ENCODE assay signal across 16 cellular contexts in genomic region chr7:144198934-144199333, GRCh38. TPM values are rescaled to one million over a fixed set of nuclear protein-coding genes. Genes with fewer than 3 reads are reported as not detected.
"Had no signal": no experiment of that assay in that cellular context is flagged by ENCODE, and none has a peak within 500 bp of the region (broad histone marks: within the 10 kb centered on the region; RNA-seq: fewer than 3 reads in every experiment).

No MANE protein-coding gene starts in this region.

RNA-seq across cellular contexts. Expression of gene CTAGE4, which starts 15.7 kb away (rescaled TPM):
- total RNA-seq: activated B cell treated with CpG ODN at 0.5 μM for 24 hours, cardiac muscle cell had no signal
- polyA plus RNA-seq: cardiac muscle cell had no signal

RNA-seq across cellular contexts. Expression of gene OR2A42, which starts 40.5 kb away (rescaled TPM):
- total RNA-seq: activated B cell treated with CpG ODN at 0.5 μM for 24 hours; activated CD4-positive, alpha-beta memory T cell treated with anti-CD3 and anti-CD28 coated beads for 36 hours; activated CD4-positive, alpha-beta T cell treated with anti-CD3 and anti-CD28 coated beads, Interleukin-2, amount 10 ng/mL, durations not matched to agents 24 days and 14 days; activated CD8-positive, alpha-beta memory T cell treated with anti-CD3 and anti-CD28 coated beads for 36 hours; activated CD8-positive, alpha-beta T cell treated with anti-CD3 and anti-CD28 coated beads for 36 hours; activated naive CD4-positive, alpha-beta T cell treated with anti-CD3 and anti-CD28 coated beads for 36 hours; activated naive CD4-positive, alpha-beta T cell treated with anti-CD3 and anti-CD28 coated beads, Interleukin-2, amount 50 U/mL, for 72 hours; activated naive CD8-positive, alpha-beta T cell treated with anti-CD3 and anti-CD28 coated beads for 36 hours; activated T-cell treated with anti-CD3 and anti-CD28 coated beads, Interleukin-2, amount 50 U/mL, for 4 hours; activated T-cell treated with anti-CD3 and anti-CD28 coated beads, Interleukin-2, amount 50 U/mL, for 72 hours; activated T-helper 1 cell treated with anti-CD3 and anti-CD28 coated beads, Interleukin-12 subunit alpha, Interleukin-12 subunit beta, Interleukin-2, Interleukin-4 antibody, amounts not matched to agents 30 ng/mL and 10 ng/mL and 1 ng/mL, durations not matched to agents 14 hours and 24 hours and 36 hours; activated T-helper 17 cell treated with anti-CD3 and anti-CD28 coated beads, Interleukin-2, amount 50 U/mL, for 72 hours; astrocyte; body of pancreas; bronchial epithelial cell; cardiac muscle cell had no signal
- polyA plus RNA-seq: cardiac muscle cell had no signal
